25 cellular contexts compared by ENCODE assay signal in the genomic region with DNA sequence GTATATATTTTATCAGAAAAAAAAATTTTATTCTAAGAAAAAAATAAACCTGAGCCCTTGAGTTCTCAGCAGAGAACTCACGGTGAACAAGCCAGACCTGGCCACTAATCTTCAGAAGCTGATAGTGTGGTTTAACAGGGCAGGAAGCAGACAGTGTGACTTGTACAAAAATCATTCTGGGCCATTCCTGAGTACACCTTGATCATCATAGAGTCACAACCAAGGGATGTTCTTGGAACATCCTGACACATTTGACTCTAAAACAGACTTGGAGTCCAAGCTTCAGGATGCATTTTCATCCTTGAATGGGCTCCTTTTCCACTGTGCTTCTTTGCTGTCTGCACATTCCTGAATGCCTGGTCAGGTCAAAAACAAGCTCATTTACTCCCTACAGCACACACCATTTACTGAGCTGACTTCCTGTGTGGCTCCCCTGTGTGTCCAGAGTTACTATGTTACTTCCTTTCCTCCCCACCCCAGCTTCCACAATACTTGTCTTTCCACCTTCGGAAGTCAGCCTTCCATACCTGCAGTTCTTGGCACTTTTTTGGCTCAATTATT.
A peak's percentile ranks its signal among the peaks of the same experiment; 100 is the strongest.
DNase-seq lines count a peak whose midpoint lies in the region; ATAC-seq and TF ChIP-seq lines count a peak whose summit lies in the region.
"Had no signal": no experiment of that assay in that cellular context is flagged by ENCODE, and none has a peak within 500 bp of the region (broad histone marks: within the 10 kb centered on the region; RNA-seq: fewer than 3 reads in every experiment).

No MANE protein-coding gene starts in this region.

- no peaks in the 10 kb centered on the region; the same call in 1 of the 2 replicates for H3K36me3 ChIP-seq in GM23338 (ENCODE audit: insufficient read depth)
- H3K36me3 ChIP-seq in Panc1 (ENCODE audit: control insufficient read depth, insufficient read depth, low read length): peaks cover 8% of the 10 kb centered on the region; the same call in 1 of the 2 replicates
- H3K36me3 ChIP-seq: uterus had no signal

- H3K27me3 ChIP-seq in GM23338 (ENCODE audit: insufficient read depth) (no peaks in the 10 kb centered on the region), Panc1 (ENCODE audit: control insufficient read depth, insufficient read depth, low read length) (no peaks in the 10 kb centered on the region), foreskin keratinocyte (no peaks in the 10 kb centered on the region)
- H3K27me3 ChIP-seq: gastroesophageal sphincter had no signal

- H3K36me3 Mint-ChIP-seq in GM23338 (ENCODE audit: low read depth) (no peaks in the 10 kb centered on the region; the same call in 2 of the 3 replicates), osteocyte (ENCODE audit: unreplicated experiment) (peaks cover 4% of the 10 kb centered on the region)

- peak; percentile 73 for ATAC-seq in GM23338
- 0 out of 2 replicates have a peak, but pooled peaks have one; percentile 45 for ATAC-seq in Panc1
- ATAC-seq in foreskin keratinocyte: peak; percentile 61
- ATAC-seq in GM18870 (IDR thresholded peaks at IDR 0.05; ENCODE audit: unreplicated experiment): no peak
- ATAC-seq: gastroesophageal sphincter; GM12878; naive thymus-derived CD8-positive, alpha-beta T cell had no signal

- H3K4me1 ChIP-seq in GM23338 (ENCODE audit: insufficient read depth) (no peaks in the 10 kb centered on the region), Panc1 (ENCODE audit: control insufficient read depth, insufficient read depth, low read length) (peaks cover 4% of the 10 kb centered on the region), foreskin keratinocyte (peaks cover 16% of the 10 kb centered on the region)
- H3K4me1 ChIP-seq: uterus had no signal

- BruUV-seq in Panc1 (replicated peaks; lab: Mats Ljungman, UMichigan): no TSS peak

- DNase-seq in GM23338 (ENCODE audit: low spot score) (peak; percentile 23), Panc1 (ENCODE audit: low read depth, low spot score) (no peak), foreskin keratinocyte (peak in 1 of 2 donors; percentile 51), osteocyte (ENCODE audit: extremely low spot score, unreplicated experiment) (no peak), H4 (ENCODE audit: low spot score) (no peak), KG1 (lab: John Stamatoyannopoulos, UW) (no peak), COLO829 (ENCODE audit: low spot score) (no peak)
- DNase-seq: activated CD4-positive, alpha-beta T cell treated with anti-CD3 and anti-CD28 coated beads, Interleukin-2, amount 50 U/mL, for 1 hour; activated naive CD4-positive, alpha-beta T cell; activated T-cell treated with anti-CD3 and anti-CD28 coated beads for 4 hours; aorta; GF-D8; naive thymus-derived CD8-positive, alpha-beta T cell; NCI-H187; NCI-H446; posterior cingulate gyrus; small intestine; stimulated activated CD4-positive, alpha-beta T cell treated with anti-CD3 and anti-CD28 coated beads, Interleukin-4, amount 100 ng/mL, for 4 hours; uterus had no signal

- H3K4me3 Mint-ChIP-seq in GM23338 (no peak overlapping the region), osteocyte (ENCODE audit: unreplicated experiment) (no peak overlapping the region)
- H3K4me3 Mint-ChIP-seq: B cell; naive thymus-derived CD8-positive, alpha-beta T cell had no signal

- no peak for TF ChIP-seq CTCF in GM23338 (conservative IDR thresholded peaks at IDR 0.05; ENCODE audit: low read depth in 2 of 2)
- no peak for TF ChIP-seq CTCF in Panc1 (IDR thresholded peaks at IDR 0.05)
- TF ChIP-seq CTCF in foreskin keratinocyte (conservative IDR thresholded peaks at IDR 0.05): no peak
- TF ChIP-seq CTCF in osteocyte (IDR thresholded peaks at IDR 0.05): no peak

- H3F3A ChIP-seq in GM23338 (replicated peaks; ENCODE audit: low read depth): no peaks in the 10 kb centered on the region

- POLR2A ChIA-PET in Panc1 (lab: Charles Lee): no interaction called here

- no peaks in the 10 kb centered on the region for H3K9me3 Mint-ChIP-seq in GM23338
- no peaks in the 10 kb centered on the region for H3K9me3 Mint-ChIP-seq in osteocyte (ENCODE audit: unreplicated experiment)
- H3K9me3 Mint-ChIP-seq: naive thymus-derived CD8-positive, alpha-beta T cell had no signal

- H3K27me3 Mint-ChIP-seq in GM23338 (ENCODE audit: insufficient read depth, low read depth, poor library complexity): no peaks in the 10 kb centered on the region
- no peaks in the 10 kb centered on the region for H3K27me3 Mint-ChIP-seq in osteocyte (ENCODE audit: unreplicated experiment)
- H3K27me3 Mint-ChIP-seq: B cell; naive thymus-derived CD8-positive, alpha-beta T cell had no signal

- H2AFZ ChIP-seq in GM23338: no peak overlapping the region

- no peak overlapping the region for H3K27ac ChIP-seq in GM23338 (ENCODE audit: low read depth)
- H3K27ac ChIP-seq in Panc1 (ENCODE audit: low read length): 0 out of 2 replicates have a peak overlapping the region, but pooled peaks have one; percentile 34
- no peak overlapping the region for H3K27ac ChIP-seq in foreskin keratinocyte
- H3K27ac ChIP-seq: coronary artery, gastroesophageal sphincter had no signal

- in situ Hi-C loops in Panc1 (cut with HindIII; ENCODE audit: low pct_unique_long_range_greater_than_20kb, low sequenced_read_pairs): no loop called here

- H3K4me3 ChIP-seq in GM23338: no peak overlapping the region
- no peak overlapping the region for H3K4me3 ChIP-seq in Panc1 (ENCODE audit: low read depth in 2 of 2, low read length in 2 of 2)
- H3K4me3 ChIP-seq: coronary artery, gastroesophageal sphincter, GM12878, lung, uterus had no signal

- H3K9me3 ChIP-seq in Panc1 (ENCODE audit: control insufficient read depth, insufficient read depth, low read depth, low read length): peaks cover 2% of the 10 kb centered on the region; the same call in 1 of the 2 replicates
- H3K9me3 ChIP-seq: gastroesophageal sphincter, uterus had no signal

- CTCF ChIA-PET in Panc1 (lab: Charles Lee): no interaction called here

- intact Hi-C loops in Panc1 (cut with micrococcal nuclease; ENCODE audit: unreplicated experiment): no loop called here

- peak overlapping the region; percentile 22; the same call in 1 of the 2 replicates for H3K27ac Mint-ChIP-seq in GM23338
- H3K27ac Mint-ChIP-seq in osteocyte (ENCODE audit: unreplicated experiment): peak overlapping the region; percentile 19
- H3K27ac Mint-ChIP-seq: B cell; naive thymus-derived CD8-positive, alpha-beta T cell had no signal

- H3K9me2 ChIP-seq in GM23338 (ENCODE audit: insufficient read depth): no peaks in the 10 kb centered on the region

- H3K79me2 ChIP-seq in GM23338 (replicated peaks; ENCODE audit: insufficient read depth): peaks cover 6% of the 10 kb centered on the region; the same call in 1 of the 2 replicates

- H3K4me2 ChIP-seq in GM23338: no peak overlapping the region

- H3K4me1 Mint-ChIP-seq in GM23338 (peaks cover 22% of the 10 kb centered on the region), osteocyte (ENCODE audit: unreplicated experiment) (peaks cover 38% of the 10 kb centered on the region)
- H3K4me1 Mint-ChIP-seq: B cell had no signal

- 0 out of 2 replicates have a peak, but pooled peaks cover 1% of the 10 kb centered on the region for H4K20me1 ChIP-seq in GM23338 (replicated peaks; ENCODE audit: insufficient read depth)

TF ChIP-seq in GM23338, 12 proteins besides CTCF, POLR2A, EP300 and RAD21 (continues in another document):
- TF ChIP-seq, protein P1, sequence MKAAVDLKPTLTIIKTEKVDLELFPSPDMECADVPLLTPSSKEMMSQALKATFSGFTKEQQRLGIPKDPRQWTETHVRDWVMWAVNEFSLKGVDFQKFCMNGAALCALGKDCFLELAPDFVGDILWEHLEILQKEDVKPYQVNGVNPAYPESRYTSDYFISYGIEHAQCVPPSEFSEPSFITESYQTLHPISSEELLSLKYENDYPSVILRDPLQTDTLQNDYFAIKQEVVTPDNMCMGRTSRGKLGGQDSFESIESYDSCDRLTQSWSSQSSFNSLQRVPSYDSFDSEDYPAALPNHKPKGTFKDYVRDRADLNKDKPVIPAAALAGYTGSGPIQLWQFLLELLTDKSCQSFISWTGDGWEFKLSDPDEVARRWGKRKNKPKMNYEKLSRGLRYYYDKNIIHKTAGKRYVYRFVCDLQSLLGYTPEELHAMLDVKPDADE (IDR thresholded peaks at IDR 0.05): no peak
- TF ChIP-seq NANOG (IDR thresholded peaks at IDR 0.05; ENCODE audit: borderline replicate concordance): no peak
- no peak for TF ChIP-seq EZH2 (IDR thresholded peaks at IDR 0.05; ENCODE audit: low read depth, unreplicated experiment)
- TF ChIP-seq, protein P2, sequence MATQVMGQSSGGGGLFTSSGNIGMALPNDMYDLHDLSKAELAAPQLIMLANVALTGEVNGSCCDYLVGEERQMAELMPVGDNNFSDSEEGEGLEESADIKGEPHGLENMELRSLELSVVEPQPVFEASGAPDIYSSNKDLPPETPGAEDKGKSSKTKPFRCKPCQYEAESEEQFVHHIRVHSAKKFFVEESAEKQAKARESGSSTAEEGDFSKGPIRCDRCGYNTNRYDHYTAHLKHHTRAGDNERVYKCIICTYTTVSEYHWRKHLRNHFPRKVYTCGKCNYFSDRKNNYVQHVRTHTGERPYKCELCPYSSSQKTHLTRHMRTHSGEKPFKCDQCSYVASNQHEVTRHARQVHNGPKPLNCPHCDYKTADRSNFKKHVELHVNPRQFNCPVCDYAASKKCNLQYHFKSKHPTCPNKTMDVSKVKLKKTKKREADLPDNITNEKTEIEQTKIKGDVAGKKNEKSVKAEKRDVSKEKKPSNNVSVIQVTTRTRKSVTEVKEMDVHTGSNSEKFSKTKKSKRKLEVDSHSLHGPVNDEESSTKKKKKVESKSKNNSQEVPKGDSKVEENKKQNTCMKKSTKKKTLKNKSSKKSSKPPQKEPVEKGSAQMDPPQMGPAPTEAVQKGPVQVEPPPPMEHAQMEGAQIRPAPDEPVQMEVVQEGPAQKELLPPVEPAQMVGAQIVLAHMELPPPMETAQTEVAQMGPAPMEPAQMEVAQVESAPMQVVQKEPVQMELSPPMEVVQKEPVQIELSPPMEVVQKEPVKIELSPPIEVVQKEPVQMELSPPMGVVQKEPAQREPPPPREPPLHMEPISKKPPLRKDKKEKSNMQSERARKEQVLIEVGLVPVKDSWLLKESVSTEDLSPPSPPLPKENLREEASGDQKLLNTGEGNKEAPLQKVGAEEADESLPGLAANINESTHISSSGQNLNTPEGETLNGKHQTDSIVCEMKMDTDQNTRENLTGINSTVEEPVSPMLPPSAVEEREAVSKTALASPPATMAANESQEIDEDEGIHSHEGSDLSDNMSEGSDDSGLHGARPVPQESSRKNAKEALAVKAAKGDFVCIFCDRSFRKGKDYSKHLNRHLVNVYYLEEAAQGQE (IDR thresholded peaks at IDR 0.05; ENCODE audit: unreplicated experiment): no peak
- no peak for TF ChIP-seq ZNF331 (CRISPR knock-in tag; IDR thresholded peaks at IDR 0.05; ENCODE audit: low read depth)
- no peak for TF ChIP-seq CREB1 (CRISPR knock-in tag; IDR thresholded peaks at IDR 0.05; ENCODE audit: low read depth)
